ENCODE assay signal across 14 cellular contexts in genomic region chr2:59276917-59277316, GRCh38.
A peak's percentile ranks its signal among the peaks of the same experiment; 100 is the strongest.
DNase-seq lines count a peak whose midpoint lies in the region; ATAC-seq and TF ChIP-seq lines count a peak whose summit lies in the region.
"Had no signal": no experiment of that assay in that cellular context is flagged by ENCODE, and none has a peak within 500 bp of the region (broad histone marks: within the 10 kb centered on the region; RNA-seq: fewer than 3 reads in every experiment).

No MANE protein-coding gene starts in this region.

- no peaks in the 10 kb centered on the region for H3K27me3 Mint-ChIP-seq in activated T-helper 1 cell treated with anti-CD3 and anti-CD28 coated beads, Interleukin-12 subunit alpha, Interleukin-12 subunit beta, Interleukin-2, Interleukin-4 antibody, amounts not matched to agents 30 ng/mL and 10 ng/mL and 1 ng/mL, durations not matched to agents 14 hours and 24 hours and 36 hours (ENCODE audit: insufficient read depth)

- peak; percentile 65 for ATAC-seq in GM19463 (IDR thresholded peaks at IDR 0.05; ENCODE audit: unreplicated experiment)
- ATAC-seq in HG03175 (IDR thresholded peaks at IDR 0.05; ENCODE audit: unreplicated experiment), result peak; percentile 53
- no peak for ATAC-seq in GM21367 (IDR thresholded peaks at IDR 0.05; ENCODE audit: unreplicated experiment)

- no peaks in the 10 kb centered on the region for H3K36me3 Mint-ChIP-seq in activated T-helper 1 cell treated with anti-CD3 and anti-CD28 coated beads, Interleukin-12 subunit alpha, Interleukin-12 subunit beta, Interleukin-2, Interleukin-4 antibody, amounts not matched to agents 30 ng/mL and 10 ng/mL and 1 ng/mL, durations not matched to agents 14 hours and 24 hours and 36 hours (ENCODE audit: low read depth)

- H3K4me1 Mint-ChIP-seq in activated T-helper 1 cell treated with anti-CD3 and anti-CD28 coated beads, Interleukin-12 subunit alpha, Interleukin-12 subunit beta, Interleukin-2, Interleukin-4 antibody, amounts not matched to agents 30 ng/mL and 10 ng/mL and 1 ng/mL, durations not matched to agents 14 hours and 24 hours and 36 hours (ENCODE audit: low read depth), result no peaks in the 10 kb centered on the region

- intact Hi-C loops in activated T-helper 1 cell treated with anti-CD3 and anti-CD28 coated beads, Interleukin-12 subunit alpha, Interleukin-12 subunit beta, Interleukin-2, Interleukin-4 antibody, amounts not matched to agents 30 ng/mL and 10 ng/mL and 1 ng/mL, durations not matched to agents 14 hours and 24 hours and 36 hours (cut with micrococcal nuclease), result no loop called here

- H3K4me3 ChIP-seq in epithelial cell of proximal tubule (ENCODE audit: low read depth, low read length), result no peak overlapping the region

- no peaks in the 10 kb centered on the region for H3K9me3 Mint-ChIP-seq in activated T-helper 1 cell treated with anti-CD3 and anti-CD28 coated beads, Interleukin-12 subunit alpha, Interleukin-12 subunit beta, Interleukin-2, Interleukin-4 antibody, amounts not matched to agents 30 ng/mL and 10 ng/mL and 1 ng/mL, durations not matched to agents 14 hours and 24 hours and 36 hours
- H3K9me3 Mint-ChIP-seq: T-helper 1 cell treated with Interleukin-12 subunit alpha and Interleukin-12 subunit beta and Interleukin-4 antibody, amounts not matched to agents 30 μg/mL and 1 μg/mL, for 36 hours had no signal

- DNase-seq in epithelial cell of proximal tubule (ENCODE audit: low read depth), result peak; percentile 15
- peak; percentile 72 for DNase-seq in renal cortical epithelial cell (ENCODE audit: low read depth)
- DNase-seq in activated T-helper 1 cell treated with anti-CD3 and anti-CD28 coated beads, Interleukin-12 subunit alpha, Interleukin-12 subunit beta, Interleukin-2, Interleukin-4 antibody, amounts not matched to agents 30 ng/mL and 10 ng/mL and 1 ng/mL, durations not matched to agents 14 hours and 24 hours and 36 hours (ENCODE audit: low spot score), result no peak
- DNase-seq in DMS114 treated with DMSO at 0.1 percent for 48 hours (lab: John Stamatoyannopoulos, UW; ENCODE audit: unreplicated experiment), result no peak
- DNase-seq: AML-193; KBM-7; NCI-H2081 treated with DMSO at 0.1 percent for 48 hours; NCI-H748 treated with DMSO at 0.1 percent for 48 hours; NK-92 treated with Interleukin-12 subunit alpha and Interleukin-12 subunit beta, amount 100 ng/mL, for 24 hours; SIG-M5 had no signal

- no peak for TF ChIP-seq CTCF in epithelial cell of proximal tubule (conservative IDR thresholded peaks at IDR 0.05; ENCODE audit: low read depth, low read length)

- H3K27ac Mint-ChIP-seq in activated T-helper 1 cell treated with anti-CD3 and anti-CD28 coated beads, Interleukin-12 subunit alpha, Interleukin-12 subunit beta, Interleukin-2, Interleukin-4 antibody, amounts not matched to agents 30 ng/mL and 10 ng/mL and 1 ng/mL, durations not matched to agents 14 hours and 24 hours and 36 hours, result no peak overlapping the region
- H3K27ac Mint-ChIP-seq: T-helper 1 cell treated with Interleukin-12 subunit alpha and Interleukin-12 subunit beta and Interleukin-4 antibody, amounts not matched to agents 30 μg/mL and 1 μg/mL, for 36 hours had no signal

- H3K4me3 Mint-ChIP-seq in activated T-helper 1 cell treated with anti-CD3 and anti-CD28 coated beads, Interleukin-12 subunit alpha, Interleukin-12 subunit beta, Interleukin-2, Interleukin-4 antibody, amounts not matched to agents 30 ng/mL and 10 ng/mL and 1 ng/mL, durations not matched to agents 14 hours and 24 hours and 36 hours, result no peak overlapping the region
- H3K4me3 Mint-ChIP-seq: T-helper 1 cell treated with Interleukin-12 subunit alpha and Interleukin-12 subunit beta and Interleukin-4 antibody, amounts not matched to agents 30 μg/mL and 1 μg/mL, for 36 hours had no signal

Comparison
In these comparisons a context has a peak if more than half of its experiments do, and no peak if none do; other contexts are left out.
1. DNase-seq: peak in epithelial cell of proximal tubule (single experiment) and renal cortical epithelial cell (single experiment); none in activated T-helper 1 cell treated with anti-CD3 and anti-CD28 coated beads, Interleukin-12 subunit alpha, Interleukin-12 subunit beta, Interleukin-2, Interleukin-4 antibody, amounts not matched to agents 30 ng/mL and 10 ng/mL and 1 ng/mL, durations not matched to agents 14 hours and 24 hours and 36 hours (single experiment) and DMS114 treated with DMSO at 0.1 percent for 48 hours (single experiment).